ENCODE assay signal across 28 cellular contexts in the genomic region with DNA sequence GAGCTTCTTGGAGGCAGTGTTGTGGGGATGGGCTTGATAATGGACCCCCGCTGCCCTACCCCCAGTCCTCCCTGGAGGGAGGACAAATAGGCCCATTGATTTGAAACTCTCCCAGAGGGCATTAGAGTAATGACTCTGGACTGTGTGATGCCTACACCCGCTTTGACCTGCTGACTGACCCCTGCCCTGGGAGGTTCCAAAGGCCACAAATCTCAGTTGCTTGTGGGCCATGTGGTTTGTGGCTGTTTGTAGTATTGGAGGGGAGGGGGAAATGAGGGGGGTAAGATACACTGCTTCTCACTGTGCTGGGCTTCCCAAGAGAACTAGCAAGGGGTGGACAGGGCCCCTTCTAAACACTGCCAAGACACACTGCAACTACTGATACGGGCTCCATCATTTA.
"Had no signal": no experiment of that assay in that cellular context is flagged by ENCODE, and none has a peak within 500 bp of the region (broad histone marks: within the 10 kb centered on the region; RNA-seq: fewer than 3 reads in every experiment).

No MANE protein-coding gene starts in this region.

- ATAC-seq: activated CD8-positive, alpha-beta T cell treated with anti-CD3 and anti-CD28 coated beads for 36 hours; activated naive CD8-positive, alpha-beta T cell treated with anti-CD3 and anti-CD28 coated beads, Interleukin-2, amount 50 U/mL, for 24 hours; activated T-cell treated with anti-CD3 and anti-CD28 coated beads, Interleukin-2, amount 50 U/mL, for 4 hours; activated T-helper 17 cell treated with anti-CD3 and anti-CD28 coated beads, Interleukin-2, amount 50 U/mL, for 72 hours; foreskin keratinocyte; heart right ventricle; natural killer cell treated with Interleukin-12 subunit alpha and Interleukin-12 subunit beta and Interleukin-15 and Interleukin-18, amount 100 ng/mL, for 72 hours; pancreas; stimulated activated memory B cell treated with anti-CD40 and anti-IgM and Interleukin-4, amounts not matched to agents 10 μg/mL and 1 μg/mL and 100 μg/mL, for 72 hours; stimulated activated naive CD8-positive, alpha-beta T cell treated with anti-CD3 and anti-CD28 coated beads, Interleukin-15, amount 100 ng/mL, for 72 hours had no signal

- H3K27me3 ChIP-seq: esophagus muscularis mucosa, pancreas, uterus had no signal

- H3K9me3 ChIP-seq: breast epithelium, esophagus muscularis mucosa, heart right ventricle, pancreas, prostate gland, uterus had no signal

- DNase-seq: activated B cell treated with CpG ODN at 0.5 μM for 24 hours; activated CD4-positive, alpha-beta T cell treated with anti-CD3 and anti-CD28 coated beads, Interleukin-2, amount 50 U/mL, for 1 hour; activated CD8-positive, alpha-beta T cell treated with anti-CD3 and anti-CD28 coated beads for 36 hours; activated naive CD8-positive, alpha-beta T cell treated with anti-CD3 and anti-CD28 coated beads, Interleukin-2, amount 50 U/mL, for 24 hours; activated T-cell treated with anti-CD3 and anti-CD28 coated beads, Interleukin-2, amount 50 U/mL, for 4 hours; central memory CD4-positive, alpha-beta T cell; dermis blood vessel endothelial cell; effector CD4-positive, alpha-beta T cell; foreskin keratinocyte; heart right ventricle; mesendoderm; nucleus accumbens; pancreas; retina; stimulated activated CD4-positive, alpha-beta T cell treated with anti-CD3 and anti-CD28 coated beads, Interleukin-1b, Interleukin-23, amount 100 ng/mL, for 48 hours; stimulated activated CD4-positive, alpha-beta T cell treated with anti-CD3 and anti-CD28 coated beads, Interleukin-4, amount 100 ng/mL, for 4 hours; stimulated activated CD8-positive, alpha-beta memory T cell treated with anti-CD3 and anti-CD28 coated beads, Interleukin-4, amount 100 ng/mL, for 48 hours; stimulated activated naive CD8-positive, alpha-beta T cell treated with anti-CD3 and anti-CD28 coated beads, Interleukin-15, amount 100 ng/mL, for 72 hours; substantia nigra; uterus had no signal

- H3K4me2 ChIP-seq: smooth muscle cell had no signal

- H3K36me3 ChIP-seq: breast epithelium, esophagus muscularis mucosa, heart right ventricle, pancreas, prostate gland, uterus had no signal

- H3K4me3 ChIP-seq: breast epithelium, esophagus muscularis mucosa, heart right ventricle, lung, pancreas, prostate gland, smooth muscle cell, uterus had no signal

- H3K27ac ChIP-seq: breast epithelium, esophagus muscularis mucosa, foreskin keratinocyte, heart right ventricle, pancreas, prostate gland, uterus had no signal

- H3K4me1 ChIP-seq: breast epithelium, foreskin keratinocyte, pancreas, prostate gland, uterus had no signal
